ENCODE assay signal across 19 cellular contexts in the genomic region with DNA sequence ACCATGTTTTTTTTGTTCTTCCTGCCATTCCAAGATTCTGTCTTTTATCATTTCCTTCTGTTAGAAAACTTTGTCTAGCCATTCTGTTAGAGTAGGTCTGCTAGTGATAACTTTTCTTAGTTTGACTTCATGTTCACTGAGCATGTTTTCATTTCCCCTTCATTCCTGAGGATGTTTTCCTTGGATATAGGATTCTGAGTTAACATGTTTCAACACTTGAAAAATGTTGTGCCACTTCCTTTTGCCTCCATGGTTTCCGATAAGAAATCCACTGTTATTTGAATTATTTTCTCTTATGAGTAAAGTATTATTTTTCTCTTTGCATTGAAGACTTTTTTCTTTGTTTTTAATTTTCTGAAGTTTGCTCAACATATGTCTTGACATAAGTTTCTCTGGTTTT.
"Had no signal": no experiment of that assay in that cellular context is flagged by ENCODE, and none has a peak within 500 bp of the region (broad histone marks: within the 10 kb centered on the region; RNA-seq: fewer than 3 reads in every experiment).

No MANE protein-coding gene starts in this region.

- H3K27ac ChIP-seq: gastrocnemius medialis, heart right ventricle, pancreas, right lobe of liver had no signal

- H3K4me1 Mint-ChIP-seq: central memory CD8-positive, alpha-beta T cell; naive thymus-derived CD8-positive, alpha-beta T cell; neural crest cell; stimulated activated memory B cell treated with anti-CD40 and anti-IgM and Interleukin-4, amounts not matched to agents 10 μg/mL and 1 μg/mL and 100 μg/mL, for 72 hours had no signal

- DNase-seq: erythroblast; gastrocnemius medialis; heart right ventricle; islet precursor cell; mucosa of descending colon; naive thymus-derived CD8-positive, alpha-beta T cell; pancreas; right lobe of liver; stimulated activated CD4-positive, alpha-beta T cell treated with anti-CD3 and anti-CD28 coated beads, Interleukin-15, amount 100 ng/mL, for 24 hours; stimulated activated CD4-positive, alpha-beta T cell treated with anti-CD3 and anti-CD28 coated beads, Interleukin-1b, Interleukin-23, amount 100 ng/mL, for 48 hours; stimulated activated CD4-positive, alpha-beta T cell treated with anti-CD3 and anti-CD28 coated beads, Interleukin-4, amount 100 ng/mL, for 24 hours had no signal

- H3K9me3 Mint-ChIP-seq: central memory CD8-positive, alpha-beta T cell; naive thymus-derived CD8-positive, alpha-beta T cell; stimulated activated memory B cell treated with anti-CD40 and anti-IgM and Interleukin-4, amounts not matched to agents 10 μg/mL and 1 μg/mL and 100 μg/mL, for 72 hours; stimulated activated naive CD8-positive, alpha-beta T cell treated with anti-CD3 and anti-CD28 coated beads, Interleukin-15, Interleukin-2, amounts not matched to agents 100 ng/mL and 50 ng/mL, for 24 hours; type B pancreatic cell had no signal

- H3K27ac Mint-ChIP-seq: progenitor cell of endocrine pancreas; stimulated activated memory B cell treated with anti-CD40 and anti-IgM and Interleukin-4, amounts not matched to agents 10 μg/mL and 1 μg/mL and 100 μg/mL, for 72 hours; stimulated activated naive CD8-positive, alpha-beta T cell treated with anti-CD3 and anti-CD28 coated beads, Interleukin-15, Interleukin-2, amounts not matched to agents 100 ng/mL and 50 ng/mL, for 24 hours; type B pancreatic cell had no signal

- H3K27me3 ChIP-seq: gastrocnemius medialis, heart right ventricle, pancreas, right lobe of liver had no signal

- H3K27me3 Mint-ChIP-seq: type B pancreatic cell had no signal

- H3K4me3 ChIP-seq: gastrocnemius medialis, heart right ventricle, mucosa of descending colon, pancreas, right lobe of liver had no signal

- H3K4me1 ChIP-seq: gastrocnemius medialis, heart right ventricle, pancreas, right lobe of liver had no signal

- FAIRE-seq: pancreas, urothelium cell line had no signal

- H3K36me3 ChIP-seq: gastrocnemius medialis, heart right ventricle, pancreas, right lobe of liver had no signal

- ATAC-seq: gastrocnemius medialis; heart right ventricle; left lobe of liver; mucosa of descending colon; naive thymus-derived CD8-positive, alpha-beta T cell; pancreas; right lobe of liver; stimulated activated memory B cell treated with anti-CD40 and anti-IgM and Interleukin-4, amounts not matched to agents 10 μg/mL and 1 μg/mL and 100 μg/mL, for 72 hours had no signal

- H3K4me3 Mint-ChIP-seq: central memory CD8-positive, alpha-beta T cell; naive thymus-derived CD8-positive, alpha-beta T cell; neural crest cell; stimulated activated memory B cell treated with anti-CD40 and anti-IgM and Interleukin-4, amounts not matched to agents 10 μg/mL and 1 μg/mL and 100 μg/mL, for 72 hours; stimulated activated naive CD8-positive, alpha-beta T cell treated with anti-CD3 and anti-CD28 coated beads, Interleukin-15, Interleukin-2, amounts not matched to agents 100 ng/mL and 50 ng/mL, for 24 hours; type B pancreatic cell had no signal

- H3K9me3 ChIP-seq: gastrocnemius medialis, mucosa of descending colon, pancreas, right lobe of liver had no signal

- H3K36me3 Mint-ChIP-seq: naive thymus-derived CD8-positive, alpha-beta T cell; type B pancreatic cell had no signal
